35 cellular contexts compared by ENCODE assay signal in genomic region chr3:149435936-149436885, GRCh38. TPM values are rescaled to one million over a fixed set of nuclear protein-coding genes. Genes with fewer than 3 reads are reported as not detected.
DNase-seq lines count a peak whose midpoint lies in the region; ATAC-seq, FAIRE-seq and TF ChIP-seq lines count a peak whose summit lies in the region.
"Had no signal": no experiment of that assay in that cellular context is flagged by ENCODE, and none has a peak within 500 bp of the region (broad histone marks: within the 10 kb centered on the region; RNA-seq: fewer than 3 reads in every experiment).

No MANE protein-coding gene starts in this region.

- DNase-seq in Daoy (ENCODE audit: low read depth), result peak; percentile 53
- DNase-seq in HFFc6, result peak; percentile 22
- DNase-seq in K562 (ENCODE audit: extremely low read depth in 1 of 4, low spot score in 3 of 4), result no peak
- DNase-seq in myocyte (ENCODE audit: low read depth), result peak; percentile 31
- no peak for DNase-seq in neuronal stem cell (ENCODE audit: low spot score)
- no peak for DNase-seq in substantia nigra (lab: John Stamatoyannopoulos, UW)
- no peak for DNase-seq in NCI-H1694 (lab: John Stamatoyannopoulos, UW)
- DNase-seq: activated CD4-positive, alpha-beta T cell treated with anti-CD3 and anti-CD28 coated beads for 48 hours; anterior cingulate cortex; cortex of kidney; DMS153; effector memory CD4-positive, alpha-beta T cell; GDM1; glutamatergic neuron; GOT3; Karpas-422; MV-4-11; NCI-H1436 treated with DMSO at 0.1 percent for 48 hours; NCI-H446; NCI-H774; stimulated activated CD4-positive, alpha-beta T cell treated with anti-CD3 and anti-CD28 coated beads, Interleukin-12 subunit alpha, Interleukin-12 subunit beta, amount 100 ng/mL, for 4 hours; stimulated activated CD4-positive, alpha-beta T cell treated with anti-CD3 and anti-CD28 coated beads, Interleukin-2, amount 100 ng/mL, for 48 hours; T1000; transverse colon had no signal

- H2BK5ac ChIP-seq in neuronal stem cell (ENCODE audit: low read length), result no peak overlapping the region

- peak overlapping the region; percentile 41; the same call in 1 of the 2 replicates for H3K27ac Mint-ChIP-seq in HFFc6
- H3K27ac Mint-ChIP-seq: activated naive CD4-positive, alpha-beta T cell treated with anti-CD3 and anti-CD28 coated beads, Interleukin-2, amount 50 U/mL, for 72 hours; memory B cell; neural progenitor cell had no signal

- no peak for TF ChIP-seq POLR2A in K562 (conservative IDR thresholded peaks at IDR 0.05)

- H4K91ac ChIP-seq in neuronal stem cell (ENCODE audit: low read depth, low read length, poor library complexity), result no peak overlapping the region

- H3K36me3 ChIP-seq in K562 (ENCODE audit: control insufficient read depth, insufficient read depth, low read length) (no peaks in the 10 kb centered on the region), neuronal stem cell (replicated peaks in 1 of 2; ENCODE audit: control insufficient read depth in 2 of 2, insufficient read depth in 2 of 2, low read length in 2 of 2) (no peaks in the 10 kb centered on the region)
- H3K36me3 ChIP-seq: BLaER1 treated with 17β-estradiol and CSF1 and Interleukin-3, amounts not matched to agents 10 nM and 100 nM; cardiac muscle cell; neural progenitor cell; right atrium auricular region; transverse colon had no signal

- H3K4me1 Mint-ChIP-seq in HFFc6 (ENCODE audit: low read depth), result peaks cover 28% of the 10 kb centered on the region
- H3K4me1 Mint-ChIP-seq: memory B cell, neural progenitor cell had no signal

- no peak overlapping the region for H3K18ac ChIP-seq in neuronal stem cell (ENCODE audit: low read length)

- H2BK120ac ChIP-seq in neuronal stem cell (ENCODE audit: low read depth, low read length), result no peak overlapping the region

- no TSS peak for BruUV-seq in K562 (replicated peaks; lab: Mats Ljungman, UMichigan)

- H3K14ac ChIP-seq in neuronal stem cell (ENCODE audit: low read length), result no peak overlapping the region

- CTCF ChIA-PET in K562 (lab: Yijun Ruan, JAX; ENCODE audit: low intra/inter-chr PET ratio), result no interaction called here

- no peak overlapping the region for H3K27ac ChIP-seq in K562 (ENCODE audit: extremely low read depth, low read depth, low read length)
- no peak overlapping the region for H3K27ac ChIP-seq in neuronal stem cell (replicated peaks; ENCODE audit: low read length)
- no peak overlapping the region for H3K27ac ChIP-seq in substantia nigra (ENCODE audit: low read depth, low read length, poor library complexity, severe bottlenecking)
- H3K27ac ChIP-seq: BLaER1 treated with 17β-estradiol and CSF1 and Interleukin-3, amounts not matched to agents 10 nM and 100 nM; cardiac muscle cell; epithelial cell of prostate; HL-60; neural progenitor cell; right atrium auricular region had no signal

- H3K4me3 Mint-ChIP-seq in HFFc6, result no peak overlapping the region
- H3K4me3 Mint-ChIP-seq: memory B cell, neural progenitor cell had no signal

- H4K20me1 ChIP-seq in K562 (replicated peaks; ENCODE audit: control insufficient read depth, insufficient read depth, low read length), result no peaks in the 10 kb centered on the region
- H4K20me1 ChIP-seq: BLaER1 treated with 17β-estradiol and CSF1 and Interleukin-3, amounts not matched to agents 10 nM and 100 nM had no signal

- no peak for ATAC-seq in K562
- no peak for ATAC-seq in GM21360 (IDR thresholded peaks at IDR 0.05; ENCODE audit: unreplicated experiment)
- ATAC-seq: activated naive CD4-positive, alpha-beta T cell treated with anti-CD3 and anti-CD28 coated beads, Interleukin-2, amount 50 U/mL, for 72 hours had no signal

- no peaks in the 10 kb centered on the region for H3K9me3 ChIP-seq in K562 (replicated peaks; ENCODE audit: control insufficient read depth, insufficient read depth, low read depth, low read length)
- peaks cover 0 to 2% of the 10 kb centered on the region in 2 donors for H3K9me3 ChIP-seq in neuronal stem cell (replicated peaks in 1 of 2; ENCODE audit: control insufficient read depth in 2 of 2, insufficient read depth in 1 of 2, low read depth in 1 of 2, low read length in 2 of 2)
- H3K9me3 ChIP-seq: right atrium auricular region, transverse colon had no signal

- no peaks in the 10 kb centered on the region; the same call in 1 of the 2 replicates for H3K36me3 Mint-ChIP-seq in HFFc6 (ENCODE audit: low read depth)
- H3K36me3 Mint-ChIP-seq: activated naive CD4-positive, alpha-beta T cell treated with anti-CD3 and anti-CD28 coated beads, Interleukin-2, amount 50 U/mL, for 72 hours; memory B cell; neural progenitor cell had no signal

- POLR2A ChIA-PET in K562 (lab: Yijun Ruan, JAX), result no interaction called here

- H2BK12ac ChIP-seq in neuronal stem cell (ENCODE audit: low read length), result no peak overlapping the region

- H3K9ac ChIP-seq in K562 (ENCODE audit: insufficient read depth in 1 of 2, low read depth in 2 of 2, low read length in 2 of 2) (no peak overlapping the region), neuronal stem cell (ENCODE audit: low read depth, low read length, poor library complexity) (no peak overlapping the region)
- H3K9ac ChIP-seq: BLaER1 treated with 17β-estradiol and CSF1 and Interleukin-3, amounts not matched to agents 10 nM and 100 nM; neural progenitor cell had no signal

- H3K4me3 ChIP-seq in K562, result no peak overlapping the region
- no peak overlapping the region for H3K4me3 ChIP-seq in neuronal stem cell (ENCODE audit: low read length in 2 of 2)
- H3K4me3 ChIP-seq: BLaER1 treated with 17β-estradiol and CSF1 and Interleukin-3, amounts not matched to agents 10 nM and 100 nM; cardiac muscle cell; neural progenitor cell; right atrium auricular region; transverse colon had no signal

- 1% methylated on average over 6 of the region's 6 CpGs for WGBS in K562 (ENCODE audit: insufficient coverage, low coverage, missing lambda C conversion rate)
- WGBS in neuronal stem cell (ENCODE audit: extremely low coverage in 2 of 2, insufficient read length in 2 of 2, insufficient replicate concordance in 1 of 2), 2 donors, result no CpG with 5 or more reads among the region's 6 CpGs

- TF ChIP-seq CTCF in HFFc6 (IDR thresholded peaks at IDR 0.05) (no peak), K562 (IDR thresholded peaks at IDR 0.05 in 2 of 3, conservative IDR thresholded peaks at IDR 0.05 in 1 of 3; ENCODE audit: insufficient read depth in 2 of 3, low read depth in 1 of 3, low read length in 3 of 3) (no peak)

- H3K27me3 ChIP-seq in K562 (ENCODE audit: control insufficient read depth in 2 of 2, insufficient read depth in 2 of 2, low read length in 2 of 2) (peaks cover 4 to 13% of the 10 kb centered on the region in 2 experiments; a peak in 2 of 5 replicates), neuronal stem cell (ENCODE audit: control insufficient read depth in 3 of 3, insufficient read depth in 3 of 3, low read depth in 1 of 3, low read length in 3 of 3) (no peaks in the 10 kb centered on the region)
- H3K27me3 ChIP-seq: cardiac muscle cell, neural progenitor cell, right atrium auricular region, transverse colon had no signal

- H2AFZ ChIP-seq in K562 (ENCODE audit: low read depth, low read length), result no peak overlapping the region
- H2AFZ ChIP-seq in neuronal stem cell (ENCODE audit: low read length), result no peak overlapping the region
- H2AFZ ChIP-seq: neural progenitor cell had no signal

- no peak for FAIRE-seq in K562 (lab: Jason Lieb, UNC)
- FAIRE-seq: RCC 7860 had no signal

- H2BK15ac ChIP-seq in neuronal stem cell (ENCODE audit: low read length), result no peak overlapping the region

- TF ChIP-seq RAD21 in K562 (CRISPR knock-in tag; conservative IDR thresholded peaks at IDR 0.05 in 1 of 2, IDR thresholded peaks at IDR 0.05 in 1 of 2), result no peak

- in situ Hi-C loops in K562 (cut with MboI), result no loop called here

- no peaks in the 10 kb centered on the region for H3K9me3 Mint-ChIP-seq in HFFc6
- H3K9me3 Mint-ChIP-seq: activated naive CD4-positive, alpha-beta T cell treated with anti-CD3 and anti-CD28 coated beads, Interleukin-2, amount 50 U/mL, for 72 hours; memory B cell had no signal

- H3K4me2 ChIP-seq in K562 (ENCODE audit: insufficient read depth, low read length) (no peak overlapping the region), neuronal stem cell (ENCODE audit: insufficient read depth, low read length, poor library complexity, severe bottlenecking) (no peak overlapping the region)
- H3K4me2 ChIP-seq: BLaER1 treated with 17β-estradiol and CSF1 and Interleukin-3, amounts not matched to agents 10 nM and 100 nM; neural progenitor cell had no signal

- H3K9me1 ChIP-seq in K562 (ENCODE audit: control insufficient read depth, insufficient read depth, low read length), result no peaks in the 10 kb centered on the region

- no peak overlapping the region for H4K8ac ChIP-seq in neuronal stem cell (ENCODE audit: low read depth, low read length)

- no peak overlapping the region for H3K4ac ChIP-seq in neuronal stem cell (ENCODE audit: low read length)

- no peaks in the 10 kb centered on the region for H3K4me1 ChIP-seq in K562 (replicated peaks in 1 of 2; ENCODE audit: control insufficient read depth in 2 of 2, insufficient read depth in 2 of 2, low read length in 2 of 2)
- no peaks in the 10 kb centered on the region for H3K4me1 ChIP-seq in neuronal stem cell (ENCODE audit: control insufficient read depth in 2 of 2, insufficient read depth in 1 of 2, low read depth in 1 of 2, low read length in 2 of 2)
- H3K4me1 ChIP-seq: BLaER1 treated with 17β-estradiol and CSF1 and Interleukin-3, amounts not matched to agents 10 nM and 100 nM; neural progenitor cell; right atrium auricular region had no signal

- no peaks in the 10 kb centered on the region for H3K79me2 ChIP-seq in K562 (ENCODE audit: control insufficient read depth, insufficient read depth, low read length)

- TF ChIP-seq EP300 in K562 (IDR thresholded peaks at IDR 0.05; ENCODE audit: low read length), result no peak

- H2AK5ac ChIP-seq in neuronal stem cell (ENCODE audit: low read depth, low read length), result no peak overlapping the region

- H3K79me1 ChIP-seq in neuronal stem cell (ENCODE audit: low read depth, low read length), result no peaks in the 10 kb centered on the region

- H3K27me3 Mint-ChIP-seq in HFFc6 (ENCODE audit: insufficient read depth), result no peaks in the 10 kb centered on the region; the same call in 1 of the 2 replicates

- no peak overlapping the region for H3K23ac ChIP-seq in neuronal stem cell (ENCODE audit: low read depth, low read length, poor library complexity)

- intact Hi-C loops in K562 (cut with micrococcal nuclease), result no loop called here

RNA-seq across cellular contexts. Expression of gene TM4SF4, which starts 38.3 kb away (rescaled TPM):
- total RNA-seq in Daoy (2014; rRNA removed; shearing (Covaris generic)), result not detected in 2 replicates
- total RNA-seq in HFFc6 (2021; fragmentation: NEBNext Ultra II Directional; extraction: Animal tissue kit (Norgen Biotek cat#: 25700)), result 1 to 10 TPM in 1 of 6 experiments, under 1 TPM in 5; 0.25 to 1.3 (median 0.63) TPM
- not detected in 2 replicates for total RNA-seq in K562 (2011; cell fraction: chromatin; rRNA removed; ENCODE audit: low replicate concordance)
- not detected in 2 replicates for total RNA-seq in K562 (2011; cell fraction: nucleolus; rRNA removed)
- total RNA-seq in K562 (2011; cell fraction: nucleoplasm; rRNA removed), result not detected in 2 replicates
- total RNA-seq in K562 (2014; rRNA removed), result not detected in 2 replicates
- total RNA-seq in K562 (2014; rRNA removed; fragmentation: Illumina TruSeq; extraction: Trizol), result not detected in 2 replicates
- total RNA-seq in K562 (2015; rRNA removed; fragmentation: Illumina TruSeq; extraction: Trizol), result not detected in 2 replicates
- total RNA-seq in K562 (2021), result 0.31 and 0.81 TPM in 2 replicates
- not detected in 2 replicates for polyA plus RNA-seq in K562 (2011; rRNA removed)
- polyA plus RNA-seq in K562 (2011; cell fraction: cytosol; rRNA removed), result not detected in 2 replicates
- not detected in 2 replicates for polyA plus RNA-seq in K562 (2011; cell fraction: nucleus; rRNA removed)
- polyA plus RNA-seq in K562 (2012), result not detected in 2 replicates
- not detected in 2 replicates for polyA plus RNA-seq in K562 (2014; fragmentation: Illumina TruSeq; extraction: Trizol)
- polyA plus RNA-seq in K562 (2014; fragmentation: Nextera tagmentation; extraction: Ambion mirVana), result not detected
- not detected in 2 replicates for polyA plus RNA-seq in K562 (2014; rRNA removed)
- not detected in 2 replicates for polyA minus RNA-seq in K562 (2011; rRNA and poly(A)+ RNA removed)
- polyA minus RNA-seq in K562 (2011; cell fraction: cytosol; rRNA and poly(A)+ RNA removed), result not detected in 2 replicates
- not detected in 2 replicates for polyA minus RNA-seq in K562 (2011; cell fraction: nucleus; rRNA and poly(A)+ RNA removed)
- 0.21 and 0.47 TPM in 2 replicates for total RNA-seq in myocyte
- polyA plus RNA-seq in myocyte (2012), result 0.49 TPM
- polyA plus RNA-seq in neuronal stem cell (2013, experiment 1 of 2), result not detected
- polyA plus RNA-seq in neuronal stem cell (2013, experiment 2 of 2), result not detected
- total RNA-seq: activated CD8-positive, alpha-beta memory T cell treated with anti-CD3 and anti-CD28 coated beads for 36 hours; activated naive CD4-positive, alpha-beta T cell treated with anti-CD3 and anti-CD28 coated beads, Interleukin-2, amount 50 U/mL, for 72 hours; cardiac muscle cell; right atrium auricular region had no signal

RNA-seq across cellular contexts. Expression of gene TM4SF1, which starts 58.8 kb away (rescaled TPM):
- total RNA-seq in Daoy (2014; rRNA removed; shearing (Covaris generic)), result 206 and 209 TPM in 2 replicates
- total RNA-seq in HFFc6 (2021; fragmentation: NEBNext Ultra II Directional; extraction: Animal tissue kit (Norgen Biotek cat#: 25700)), result 10 to 100 TPM in 4 of 6 experiments, 1 to 10 TPM in 2; 6.5 to 80.1 (median 74.8) TPM
- total RNA-seq in K562 (2011; cell fraction: chromatin; rRNA removed; ENCODE audit: low replicate concordance), result 0.33 TPM in 1 of 2 replicates, not detected in the other
- 0.50 TPM in 1 of 2 replicates, not detected in the other for total RNA-seq in K562 (2011; cell fraction: nucleolus; rRNA removed)
- not detected in 2 replicates for total RNA-seq in K562 (2011; cell fraction: nucleoplasm; rRNA removed)
- not detected in 2 replicates for total RNA-seq in K562 (2014; rRNA removed)
- total RNA-seq in K562 (2014; rRNA removed; fragmentation: Illumina TruSeq; extraction: Trizol), result not detected in 2 replicates
- 0.11 TPM in 1 of 2 replicates, not detected in the other for total RNA-seq in K562 (2015; rRNA removed; fragmentation: Illumina TruSeq; extraction: Trizol)
- total RNA-seq in K562 (2021), result 0.44 and 0.67 TPM in 2 replicates
- 0.06 and 0.12 TPM in 2 replicates for polyA plus RNA-seq in K562 (2011; rRNA removed)
- 0.07 and 0.22 TPM in 2 replicates for polyA plus RNA-seq in K562 (2011; cell fraction: cytosol; rRNA removed)
- polyA plus RNA-seq in K562 (2011; cell fraction: nucleus; rRNA removed), result 0.13 and 0.18 TPM in 2 replicates
- 0.12 and 0.15 TPM in 2 replicates for polyA plus RNA-seq in K562 (2012)
- polyA plus RNA-seq in K562 (2014; fragmentation: Illumina TruSeq; extraction: Trizol), result not detected in 2 replicates
- polyA plus RNA-seq in K562 (2014; fragmentation: Nextera tagmentation; extraction: Ambion mirVana), result under 1 TPM in 1 of 2 experiments, not detected in 1; 0.07 TPM
- 0.08 TPM in 1 of 2 replicates, not detected in the other for polyA plus RNA-seq in K562 (2014; rRNA removed)
- 0.25 and 0.60 TPM in 2 replicates for polyA minus RNA-seq in K562 (2011; rRNA and poly(A)+ RNA removed)
- 5.1 and 13.1 TPM in 2 replicates for polyA minus RNA-seq in K562 (2011; cell fraction: cytosol; rRNA and poly(A)+ RNA removed)
- 1.4 and 2.2 TPM in 2 replicates for polyA minus RNA-seq in K562 (2011; cell fraction: nucleus; rRNA and poly(A)+ RNA removed)
- total RNA-seq in myocyte, result 39.1 and 68.9 TPM in 2 replicates
- polyA plus RNA-seq in myocyte (2012), result 43.0 TPM
- 0.03 TPM for polyA plus RNA-seq in neuronal stem cell (2013, experiment 1 of 2)
- polyA plus RNA-seq in neuronal stem cell (2013, experiment 2 of 2), result not detected
- total RNA-seq: activated CD8-positive, alpha-beta memory T cell treated with anti-CD3 and anti-CD28 coated beads for 36 hours; activated naive CD4-positive, alpha-beta T cell treated with anti-CD3 and anti-CD28 coated beads, Interleukin-2, amount 50 U/mL, for 72 hours had no signal

Comparison
In these comparisons a context has a peak if more than half of its experiments do, and no peak if none do; other contexts are left out.
1. DNase-seq: peak in Daoy (single experiment), HFFc6 (single experiment) and myocyte (single experiment); none in K562 (0 of 4), neuronal stem cell (single experiment), substantia nigra (0 of 49) and NCI-H1694 (single experiment).
2. RNA of gene TM4SF1, which starts 58.8 kb away (total RNA-seq): 206 to 209 TPM in Daoy, 6.5 to 80.1 TPM in HFFc6 and 39.1 to 68.9 TPM in myocyte; 0.11 to 0.67 TPM in K562; every median in the first group is over 4 times any median in the second.